10 cellular contexts compared by ENCODE assay signal in genomic region chr12:121748218-121748570, GRCh38. TPM values are rescaled to one million over a fixed set of nuclear protein-coding genes. Genes with fewer than 3 reads are reported as not detected.
DNase-seq lines count a peak whose midpoint lies in the region; ATAC-seq and TF ChIP-seq lines count a peak whose summit lies in the region.
"Had no signal": no experiment of that assay in that cellular context is flagged by ENCODE, and none has a peak within 500 bp of the region (broad histone marks: within the 10 kb centered on the region; RNA-seq: fewer than 3 reads in every experiment).

No MANE protein-coding gene starts in this region.

- no peak overlapping the region for H3K4me3 ChIP-seq in endodermal cell (ENCODE audit: low read length)
- H3K4me3 ChIP-seq in prostate gland: no peak overlapping the region
- H3K4me3 ChIP-seq: Peyer's patch had no signal

- 65 to 72% methylated on average over 11 to 13 of the region's 13 CpGs for WGBS in endodermal cell (ENCODE audit: insufficient coverage in 1 of 2, insufficient read length in 1 of 2), 2 experiments
- WGBS in prostate gland: 57% methylated on average over 13 of the region's 13 CpGs

- H3K36me3 ChIP-seq in endodermal cell (ENCODE audit: control insufficient read depth, insufficient read depth, low read length) (peaks cover 22% of the 10 kb centered on the region), prostate gland (no peaks in the 10 kb centered on the region)
- H3K36me3 ChIP-seq: Peyer's patch had no signal

- peaks cover 36% of the 10 kb centered on the region for H3K36me3 Mint-ChIP-seq in endodermal cell (ENCODE audit: low read depth)
- H3K36me3 Mint-ChIP-seq in progenitor cell of endocrine pancreas (ENCODE audit: insufficient read depth): peaks cover 4% of the 10 kb centered on the region

- peak; percentile 9 for ATAC-seq in GM21825 (IDR thresholded peaks at IDR 0.05; ENCODE audit: unreplicated experiment)

- H3K9me3 Mint-ChIP-seq in endodermal cell: no peaks in the 10 kb centered on the region
- H3K9me3 Mint-ChIP-seq in progenitor cell of endocrine pancreas (ENCODE audit: low read depth): no peaks in the 10 kb centered on the region

- TF ChIP-seq CTCF in endodermal cell (conservative IDR thresholded peaks at IDR 0.05): no peak
- TF ChIP-seq CTCF in progenitor cell of endocrine pancreas (IDR thresholded peaks at IDR 0.05; ENCODE audit: unreplicated experiment): no peak
- no peak for TF ChIP-seq CTCF in prostate gland (IDR thresholded peaks at IDR 0.05)

- DNase-seq in NCI-H510A treated with DMSO at 0.1 percent for 48 hours (lab: John Stamatoyannopoulos, UW) (peak; percentile 22), endodermal cell (no peak), progenitor cell of endocrine pancreas (ENCODE audit: low spot score, unreplicated experiment) (no peak), prostate gland (ENCODE audit: low spot score) (no peak), DMS153 treated with DMSO at 0.1 percent for 48 hours (lab: John Stamatoyannopoulos, UW; ENCODE audit: unreplicated experiment) (no peak), cortex of kidney (lab: John Stamatoyannopoulos, UW) (no peak)
- DNase-seq: mammary epithelial cell, Peyer's patch had no signal

- no peaks in the 10 kb centered on the region for H3K27me3 Mint-ChIP-seq in endodermal cell (ENCODE audit: insufficient read depth)
- H3K27me3 Mint-ChIP-seq in progenitor cell of endocrine pancreas: no peaks in the 10 kb centered on the region

- intact Hi-C loops in prostate gland (cut with DNase I): no loop called here

- H3K4me1 ChIP-seq in endodermal cell (ENCODE audit: control insufficient read depth, insufficient read depth, low read length) (peaks cover 6% of the 10 kb centered on the region), prostate gland (replicated peaks) (no peaks in the 10 kb centered on the region)
- H3K4me1 ChIP-seq: Peyer's patch had no signal

- peaks cover 10% of the 10 kb centered on the region for H3K4me1 Mint-ChIP-seq in endodermal cell
- H3K4me1 Mint-ChIP-seq in progenitor cell of endocrine pancreas (ENCODE audit: low read depth): peaks cover 10% of the 10 kb centered on the region

- H3K4me3 Mint-ChIP-seq in endodermal cell (no peak overlapping the region), progenitor cell of endocrine pancreas (ENCODE audit: low read depth) (no peak overlapping the region)

- peak overlapping the region; percentile 54 for H3K27ac ChIP-seq in endodermal cell (ENCODE audit: low read depth, low read length)
- no peak overlapping the region for H3K27ac ChIP-seq in prostate gland
- H3K27ac ChIP-seq: Peyer's patch had no signal

- H3K9ac ChIP-seq in endodermal cell (ENCODE audit: extremely low read depth, low read length, poor library complexity, severe bottlenecking): no peak overlapping the region

- no peaks in the 10 kb centered on the region for H3K9me3 ChIP-seq in endodermal cell (ENCODE audit: control insufficient read depth, low read length)
- no peaks in the 10 kb centered on the region for H3K9me3 ChIP-seq in prostate gland
- H3K9me3 ChIP-seq: Peyer's patch had no signal

- H3K27ac Mint-ChIP-seq in endodermal cell (peak overlapping the region; percentile 92), progenitor cell of endocrine pancreas (peak overlapping the region; percentile 88)

- TF ChIP-seq POLR2A in prostate gland (IDR thresholded peaks at IDR 0.05): no peak

- H3K27me3 ChIP-seq in endodermal cell (ENCODE audit: control insufficient read depth, insufficient read depth, low read length, poor library complexity, severe bottlenecking): no peaks in the 10 kb centered on the region
- no peaks in the 10 kb centered on the region for H3K27me3 ChIP-seq in prostate gland (replicated peaks; ENCODE audit: insufficient read depth)
- H3K27me3 ChIP-seq: dorsolateral prefrontal cortex, Peyer's patch had no signal

RNA-seq across cellular contexts. Expression of gene TMEM120B, which starts 35.6 kb away (rescaled TPM):
- total RNA-seq in endodermal cell: 10 to 100 TPM; 21.8 to 25.3 TPM
- 11.6 TPM for polyA plus RNA-seq in endodermal cell (2013, experiment 1 of 2)
- polyA plus RNA-seq in endodermal cell (2013, experiment 2 of 2): 8.8 TPM
- total RNA-seq in progenitor cell of endocrine pancreas: 16.1 and 17.2 TPM in 2 replicates
- total RNA-seq in prostate gland: 10 to 100 TPM in 1 of 2 donors, 1 to 10 TPM in 1; 9.5 to 12.2 TPM

RNA-seq across cellular contexts. Expression of gene RHOF, which starts 45.3 kb away (rescaled TPM):
- total RNA-seq in endodermal cell (10 to 100 TPM; 31.0 to 35.6 TPM), progenitor cell of endocrine pancreas (36.0 and 37.5 TPM in 2 replicates), prostate gland (10 to 100 TPM in 1 of 2 donors, 1 to 10 TPM in 1; 9.5 to 23.5 TPM)
- 24.1 TPM for polyA plus RNA-seq in endodermal cell (2013, experiment 1 of 2)
- polyA plus RNA-seq in endodermal cell (2013, experiment 2 of 2): 19.1 TPM

RNA-seq across cellular contexts. Expression of gene SETD1B, which starts 55.6 kb away (rescaled TPM):
- 10 to 100 TPM; 30.7 to 32.6 TPM for total RNA-seq in endodermal cell
- polyA plus RNA-seq in endodermal cell (2013, experiment 1 of 2): 10.6 TPM
- polyA plus RNA-seq in endodermal cell (2013, experiment 2 of 2): 10.3 TPM
- total RNA-seq in progenitor cell of endocrine pancreas: 27.2 and 28.6 TPM in 2 replicates
- total RNA-seq in prostate gland: 10 to 100 TPM; 19.2 to 27.5 TPM
